In the genomic region with DNA sequence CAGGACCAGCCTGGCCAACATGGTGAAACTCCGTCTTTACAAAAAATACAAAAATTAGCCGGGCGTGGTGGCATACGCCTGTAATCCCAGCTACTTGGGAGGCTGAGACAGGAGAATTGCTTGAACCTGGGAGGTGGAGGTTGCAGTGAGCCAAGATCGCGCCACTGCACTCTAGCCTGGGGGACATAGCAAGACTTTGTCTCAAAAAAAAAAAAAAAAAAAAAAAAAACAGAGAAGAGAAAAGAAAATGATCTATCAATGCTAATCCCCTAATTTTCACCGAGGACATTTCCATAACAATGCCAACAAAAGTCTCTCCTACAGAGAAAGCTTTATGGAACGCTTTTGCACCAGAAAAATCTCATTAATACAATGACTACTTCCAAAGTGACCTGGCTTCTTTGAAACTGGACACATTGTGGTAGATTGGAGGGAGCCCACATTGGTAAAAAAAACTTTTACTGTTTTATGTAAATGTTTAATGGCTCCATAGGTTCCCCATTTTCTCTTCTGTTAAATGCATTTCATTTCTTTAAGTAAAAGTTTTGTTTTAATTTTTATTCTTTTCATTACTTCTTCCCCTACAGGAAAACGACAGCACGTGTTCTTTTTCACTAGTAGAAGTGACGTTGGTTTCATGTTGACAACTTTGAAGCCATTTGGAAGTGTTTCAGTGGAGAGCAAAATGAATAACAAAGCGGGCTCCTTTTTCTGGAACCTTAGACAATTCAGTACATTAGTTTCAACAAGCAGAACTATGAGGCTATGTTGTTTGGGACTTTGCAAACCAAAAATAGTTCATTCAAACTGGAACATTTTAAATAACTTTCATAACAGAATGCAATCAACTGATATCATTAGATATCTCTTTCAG, we compare ENCODE assay signal across 8 cellular contexts. TPM values are rescaled to one million over a fixed set of nuclear protein-coding genes. Genes with fewer than 3 reads are reported as not detected.
A peak's percentile ranks its signal among the peaks of the same experiment; 100 is the strongest.
DNase-seq lines count a peak whose midpoint lies in the region; ATAC-seq and TF ChIP-seq lines count a peak whose summit lies in the region.

No MANE protein-coding gene starts in this region.

- no peaks in the 10 kb centered on the region for H3K9me3 Mint-ChIP-seq in H9
- no peaks in the 10 kb centered on the region for H3K9me3 Mint-ChIP-seq in glutamatergic neuron (ENCODE audit: unreplicated experiment)

- H3K27ac ChIP-seq in H9 (ENCODE audit: insufficient read length, low read depth, low read length) (no peak overlapping the region), WERI-Rb-1 (peak overlapping the region; percentile 94)

- H2AFZ ChIP-seq in H9 (ENCODE audit: low read length), result no peak overlapping the region

- no peaks in the 10 kb centered on the region for H3K27me3 Mint-ChIP-seq in H9 (ENCODE audit: low read depth)
- H3K27me3 Mint-ChIP-seq in glutamatergic neuron (ENCODE audit: unreplicated experiment), result no peaks in the 10 kb centered on the region

- no peak overlapping the region for H3K56ac ChIP-seq in H9 (ENCODE audit: insufficient read length, low read depth, low read length)

- no peak overlapping the region for H4K91ac ChIP-seq in H9 (ENCODE audit: insufficient read length, low read depth, low read length)

- peaks cover 5% of the 10 kb centered on the region for H3K23me2 ChIP-seq in H9 (ENCODE audit: insufficient read length, low read depth, low read length, poor library complexity, severe bottlenecking)

- H2BK15ac ChIP-seq in H9 (ENCODE audit: low read depth, low read length), result no peak overlapping the region

- DNase-seq in H9 (no peak), WERI-Rb-1 (no peak), glutamatergic neuron (no peak), activated gamma-delta T cell (lab: John Stamatoyannopoulos, UW) (no peak), amygdala (lab: John Stamatoyannopoulos, UW) (no peak), NCI-H526 (lab: John Stamatoyannopoulos, UW) (no peak)

- no peak overlapping the region for H3K18ac ChIP-seq in H9 (ENCODE audit: insufficient read length, low read depth, low read length)

- H3K36me3 ChIP-seq in WERI-Rb-1 (peaks cover 25% of the 10 kb centered on the region), skeletal muscle satellite cell (ENCODE audit: insufficient read depth, low read length) (peaks cover 16% of the 10 kb centered on the region)

- no peak for TF ChIP-seq CTCF in H9 (conservative IDR thresholded peaks at IDR 0.05)
- no peak for TF ChIP-seq CTCF in WERI-Rb-1 (IDR thresholded peaks at IDR 0.05; ENCODE audit: low read depth, low read length)
- no peak for TF ChIP-seq CTCF in glutamatergic neuron (IDR thresholded peaks at IDR 0.05; ENCODE audit: partially characterized antibody, unreplicated experiment)

- peaks cover 16 to 36% (median 29%) of the 10 kb centered on the region in 3 experiments for H3K36me3 Mint-ChIP-seq in H9 (ENCODE audit: insufficient read depth in 1 of 3, low read depth in 3 of 3)
- no peaks in the 10 kb centered on the region for H3K36me3 Mint-ChIP-seq in glutamatergic neuron (ENCODE audit: unreplicated experiment)

- H2AK5ac ChIP-seq in H9 (ENCODE audit: insufficient read length, low read length), result no peak overlapping the region

- no peak overlapping the region for H3K4ac ChIP-seq in H9 (ENCODE audit: low read depth, low read length)

- no peak overlapping the region for H2BK12ac ChIP-seq in H9 (ENCODE audit: insufficient read length, low read depth, low read length)

- no peak overlapping the region for H4K8ac ChIP-seq in H9 (replicated peaks; ENCODE audit: insufficient read length, low read depth, low read length)

- H3K4me1 ChIP-seq in H9 (ENCODE audit: insufficient read depth, low read length), result no peaks in the 10 kb centered on the region
- peaks cover 6% of the 10 kb centered on the region for H3K4me1 ChIP-seq in skeletal muscle satellite cell (ENCODE audit: control insufficient read depth, insufficient read depth, low read length)

- H2BK5ac ChIP-seq in H9 (ENCODE audit: insufficient read length, low read length), result no peak overlapping the region

- H3K4me2 ChIP-seq in H9 (ENCODE audit: insufficient read depth, insufficient read length, low read length), result peak overlapping the region; percentile 42
- peak overlapping the region; percentile 95 for H3K4me2 ChIP-seq in skeletal muscle satellite cell (ENCODE audit: low read length)

- H3T11ph ChIP-seq in H9 (ENCODE audit: low read length), result no peak overlapping the region

- no peak for ATAC-seq in HG03460 (IDR thresholded peaks at IDR 0.05; ENCODE audit: unreplicated experiment)

- no peaks in the 10 kb centered on the region for H3K9me3 ChIP-seq in H9 (ENCODE audit: control insufficient read depth, low read depth, low read length)
- H3K9me3 ChIP-seq in WERI-Rb-1 (ENCODE audit: severe bottlenecking), result no peaks in the 10 kb centered on the region
- H3K9me3 ChIP-seq in skeletal muscle satellite cell (replicated peaks; ENCODE audit: low read length), result no peaks in the 10 kb centered on the region

- H3K79me2 ChIP-seq in H9 (ENCODE audit: insufficient read depth, low read length), result no peaks in the 10 kb centered on the region

- no peak overlapping the region for H3K23ac ChIP-seq in H9 (ENCODE audit: insufficient read length, low read depth, low read length)

- H3K14ac ChIP-seq in H9 (ENCODE audit: insufficient read depth, low read length), result no peak overlapping the region

- peak overlapping the region; percentile 96 to 97 for H3K4me3 Mint-ChIP-seq in H9
- peak overlapping the region; percentile 93 for H3K4me3 Mint-ChIP-seq in glutamatergic neuron (ENCODE audit: unreplicated experiment)

- H3K4me1 Mint-ChIP-seq in H9, result peaks cover 9 to 11% of the 10 kb centered on the region in 2 experiments
- H3K4me1 Mint-ChIP-seq in glutamatergic neuron (ENCODE audit: low read depth, unreplicated experiment), result peaks cover 4% of the 10 kb centered on the region

- no peaks in the 10 kb centered on the region for H3K79me1 ChIP-seq in H9 (ENCODE audit: insufficient read depth, low read depth, low read length, poor library complexity, severe bottlenecking)

- H2BK20ac ChIP-seq in H9 (ENCODE audit: low read depth, low read length, poor library complexity, severe bottlenecking), result no peak overlapping the region

- no peak overlapping the region for H2BK120ac ChIP-seq in H9 (ENCODE audit: low read depth, low read length, poor library complexity, severe bottlenecking)

- peak overlapping the region; percentile 88 for H3K9ac ChIP-seq in H9 (ENCODE audit: extremely low read depth, insufficient read length, low read length)
- H3K9ac ChIP-seq in skeletal muscle satellite cell (ENCODE audit: low read depth, low read length), result peak overlapping the region; percentile 96

- H4K5ac ChIP-seq in H9 (ENCODE audit: insufficient read length, low read depth, low read length), result no peak overlapping the region

- no peaks in the 10 kb centered on the region for H4K20me1 ChIP-seq in H9 (ENCODE audit: control insufficient read depth, insufficient read depth, insufficient read length)

- WGBS in H9 (ENCODE audit: extremely low coverage, insufficient read length, low lambda C conversion rate), result no CpG with 5 or more reads among the region's 12 CpGs

- H3K27ac Mint-ChIP-seq in H9 (peak overlapping the region; percentile 85 to 99 (median 95)), glutamatergic neuron (ENCODE audit: unreplicated experiment) (peak overlapping the region; percentile 94)

- H3K27me3 ChIP-seq in H9 (ENCODE audit: insufficient read depth, low read length), result no peaks in the 10 kb centered on the region
- no peaks in the 10 kb centered on the region for H3K27me3 ChIP-seq in WERI-Rb-1 (ENCODE audit: insufficient read depth, low read depth, severe bottlenecking)
- peaks cover 14% of the 10 kb centered on the region for H3K27me3 ChIP-seq in skeletal muscle satellite cell (ENCODE audit: control insufficient read depth, insufficient read depth, low read length)

- H3K4me3 ChIP-seq in WERI-Rb-1 (ENCODE audit: low read depth, low read length), result peak overlapping the region; percentile 87
- peak overlapping the region; percentile 82 for H3K4me3 ChIP-seq in skeletal muscle satellite cell (ENCODE audit: low read length)

RNA-seq across cellular contexts. Expression of a gene that starts 0.9 kb away (rescaled TPM):
- total RNA-seq in H9 (2021), result 39.2 and 40.1 TPM in 2 replicates
- total RNA-seq in glutamatergic neuron (ENCODE audit: unreplicated experiment), result 24.7 TPM
- total RNA-seq in skeletal muscle satellite cell (2012; rRNA removed), result 49.1 and 61.1 TPM in 2 replicates

RNA-seq across cellular contexts. Expression of a gene that starts 1.2 kb away (rescaled TPM):
- total RNA-seq in H9 (2021) (1.3 and 1.4 TPM in 2 replicates), glutamatergic neuron (ENCODE audit: unreplicated experiment) (0.98 TPM)
- total RNA-seq in skeletal muscle satellite cell (2012; rRNA removed), result 0.22 and 1.0 TPM in 2 replicates

RNA-seq across cellular contexts. Expression of a gene that starts 48.1 kb away (rescaled TPM):
- total RNA-seq in H9 (2021) (not detected in 2 replicates), glutamatergic neuron (ENCODE audit: unreplicated experiment) (not detected)
- not detected in 2 replicates for total RNA-seq in skeletal muscle satellite cell (2012; rRNA removed)
